ENCODE assay signal across 20 cellular contexts in the genomic region with DNA sequence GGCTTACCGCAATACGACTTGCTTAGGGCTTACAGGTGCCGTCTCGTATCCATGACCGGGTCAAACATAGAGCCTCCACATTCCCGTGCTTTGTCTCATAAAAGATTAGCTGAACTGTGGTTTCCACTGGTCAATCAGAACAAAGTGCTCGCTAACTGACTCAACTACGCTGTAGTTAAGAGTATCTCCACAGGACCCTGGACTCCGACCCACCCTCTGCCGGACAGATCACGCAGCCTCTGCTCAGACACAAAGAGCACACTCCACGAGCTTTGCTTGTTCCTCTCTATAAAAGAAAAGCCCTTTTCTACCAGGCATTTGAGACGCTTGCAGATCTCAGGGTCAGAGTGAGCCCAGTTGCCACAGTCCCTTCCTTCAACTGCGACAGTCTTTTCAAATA.
DNase-seq lines count a peak whose midpoint lies in the region; ATAC-seq and TF ChIP-seq lines count a peak whose summit lies in the region.
"Had no signal": no experiment of that assay in that cellular context is flagged by ENCODE, and none has a peak within 500 bp of the region (broad histone marks: within the 10 kb centered on the region; RNA-seq: fewer than 3 reads in every experiment).

No MANE protein-coding gene starts in this region.

- no peaks in the 10 kb centered on the region for H3K4me1 ChIP-seq in RWPE2 (ENCODE audit: insufficient read depth, poor library complexity, severe bottlenecking)
- H3K4me1 ChIP-seq: BE2C had no signal

- H3K27me3 ChIP-seq in RWPE2 (ENCODE audit: insufficient read depth, poor library complexity, severe bottlenecking), result peaks cover 92% of the 10 kb centered on the region
- H3K27me3 ChIP-seq: BE2C, BLaER1 had no signal

- no peaks in the 10 kb centered on the region for H3K36me3 Mint-ChIP-seq in stimulated activated memory B cell treated with anti-CD40 and anti-IgM and Interleukin-4, amounts not matched to agents 10 μg/mL and 1 μg/mL and 100 μg/mL, for 72 hours
- no peaks in the 10 kb centered on the region for H3K36me3 Mint-ChIP-seq in activated CD4-positive, alpha-beta T cell treated with anti-CD3 and anti-CD28 coated beads, Interleukin-2, amount 10 ng/mL, durations not matched to agents 7 days and 5 days (ENCODE audit: low read depth)
- H3K36me3 Mint-ChIP-seq: CD14-positive monocyte; CD4-positive, alpha-beta memory T cell; CD4-positive, CD25-positive, alpha-beta regulatory T cell; CD8-positive, alpha-beta memory T cell had no signal

- H3K4me3 ChIP-seq in RWPE2 (ENCODE audit: severe bottlenecking), result no peak overlapping the region
- H3K4me3 ChIP-seq: BLaER1, GM12878 had no signal

- no peak overlapping the region for H3K27ac Mint-ChIP-seq in stimulated activated memory B cell treated with anti-CD40 and anti-IgM and Interleukin-4, amounts not matched to agents 10 μg/mL and 1 μg/mL and 100 μg/mL, for 72 hours
- no peak overlapping the region for H3K27ac Mint-ChIP-seq in activated CD4-positive, alpha-beta T cell treated with anti-CD3 and anti-CD28 coated beads, Interleukin-2, amount 10 ng/mL, durations not matched to agents 7 days and 5 days
- H3K27ac Mint-ChIP-seq: CD14-positive monocyte; CD4-positive, alpha-beta memory T cell; CD4-positive, CD25-positive, alpha-beta regulatory T cell; CD8-positive, alpha-beta memory T cell had no signal

- H3K9me3 Mint-ChIP-seq in stimulated activated memory B cell treated with anti-CD40 and anti-IgM and Interleukin-4, amounts not matched to agents 10 μg/mL and 1 μg/mL and 100 μg/mL, for 72 hours, result peaks cover 9% of the 10 kb centered on the region
- no peaks in the 10 kb centered on the region for H3K9me3 Mint-ChIP-seq in activated CD4-positive, alpha-beta T cell treated with anti-CD3 and anti-CD28 coated beads, Interleukin-2, amount 10 ng/mL, durations not matched to agents 7 days and 5 days

- H3K4me3 Mint-ChIP-seq in stimulated activated memory B cell treated with anti-CD40 and anti-IgM and Interleukin-4, amounts not matched to agents 10 μg/mL and 1 μg/mL and 100 μg/mL, for 72 hours, result no peak overlapping the region
- no peak overlapping the region for H3K4me3 Mint-ChIP-seq in activated CD4-positive, alpha-beta T cell treated with anti-CD3 and anti-CD28 coated beads, Interleukin-2, amount 10 ng/mL, durations not matched to agents 7 days and 5 days
- H3K4me3 Mint-ChIP-seq: CD14-positive monocyte; CD4-positive, alpha-beta memory T cell; CD4-positive, CD25-positive, alpha-beta regulatory T cell; CD8-positive, alpha-beta memory T cell had no signal

- TF ChIP-seq CTCF in RWPE2 (IDR thresholded peaks at IDR 0.05; ENCODE audit: poor library complexity, severe bottlenecking), result no peak

- no peaks in the 10 kb centered on the region for H3K27me3 Mint-ChIP-seq in stimulated activated memory B cell treated with anti-CD40 and anti-IgM and Interleukin-4, amounts not matched to agents 10 μg/mL and 1 μg/mL and 100 μg/mL, for 72 hours
- H3K27me3 Mint-ChIP-seq in activated CD4-positive, alpha-beta T cell treated with anti-CD3 and anti-CD28 coated beads, Interleukin-2, amount 10 ng/mL, durations not matched to agents 7 days and 5 days, result no peaks in the 10 kb centered on the region
- H3K27me3 Mint-ChIP-seq: CD4-positive, alpha-beta memory T cell had no signal

- CTCF ChIA-PET in activated CD4-positive, alpha-beta T cell treated with anti-CD3 and anti-CD28 coated beads, Interleukin-2, amount 10 ng/mL, durations not matched to agents 7 days and 5 days (lab: Charles Lee), result no interaction called here

- H3K4me1 Mint-ChIP-seq in stimulated activated memory B cell treated with anti-CD40 and anti-IgM and Interleukin-4, amounts not matched to agents 10 μg/mL and 1 μg/mL and 100 μg/mL, for 72 hours, result no peaks in the 10 kb centered on the region
- H3K4me1 Mint-ChIP-seq in activated CD4-positive, alpha-beta T cell treated with anti-CD3 and anti-CD28 coated beads, Interleukin-2, amount 10 ng/mL, durations not matched to agents 7 days and 5 days, result no peaks in the 10 kb centered on the region
- H3K4me1 Mint-ChIP-seq: CD14-positive monocyte; CD4-positive, CD25-positive, alpha-beta regulatory T cell; CD8-positive, alpha-beta memory T cell had no signal

- DNase-seq in RWPE2 (ENCODE audit: low spot score), result peak; percentile 65
- DNase-seq in mesenteric fat pad (ENCODE audit: low spot score), result peak; percentile 65
- no peak for DNase-seq in activated CD8-positive, alpha-beta memory T cell treated with anti-CD3 and anti-CD28 coated beads for 24 hours
- DNase-seq in activated CD4-positive, alpha-beta T cell treated with anti-CD3 and anti-CD28 coated beads, Interleukin-2, amount 10 ng/mL, durations not matched to agents 7 days and 5 days, result no peak
- DNase-seq in stimulated activated naive CD8-positive, alpha-beta T cell treated with anti-CD3 and anti-CD28 coated beads, Interleukin-15, Interleukin-2, amounts not matched to agents 100 U/mL and 50 U/mL, for 24 hours, result no peak
- DNase-seq: 8988T; ACHN; BE2C; C1 segment of cervical spinal cord; CD4-positive, alpha-beta memory T cell; CD4-positive, CD25-positive, alpha-beta regulatory T cell; CD8-positive, alpha-beta memory T cell; COR-L47; DMS79 treated with DMSO at 0.1 percent for 48 hours; EL; GDM1 had no signal

- no peak for ATAC-seq in RWPE2 (ENCODE audit: low read depth)
- peak; percentile 29 for ATAC-seq in stimulated activated memory B cell treated with anti-CD40 and anti-IgM and Interleukin-4, amounts not matched to agents 10 μg/mL and 1 μg/mL and 100 μg/mL, for 72 hours
- ATAC-seq in stimulated activated naive CD8-positive, alpha-beta T cell treated with anti-CD3 and anti-CD28 coated beads, Interleukin-15, Interleukin-2, amounts not matched to agents 100 U/mL and 50 U/mL, for 24 hours, result no peak
- ATAC-seq: GM12878 had no signal

- no peaks in the 10 kb centered on the region for H3K36me3 ChIP-seq in RWPE2 (ENCODE audit: low read depth)
- H3K36me3 ChIP-seq: BE2C, BLaER1 had no signal

- H3K9me3 ChIP-seq in RWPE2 (ENCODE audit: severe bottlenecking), result no peaks in the 10 kb centered on the region
- H3K9me3 ChIP-seq: BE2C, BLaER1 had no signal

- POLR2A ChIA-PET in activated CD4-positive, alpha-beta T cell treated with anti-CD3 and anti-CD28 coated beads, Interleukin-2, amount 10 ng/mL, durations not matched to agents 7 days and 5 days (lab: Charles Lee), result no interaction called here

- H3K27ac ChIP-seq in RWPE2 (ENCODE audit: poor library complexity, severe bottlenecking), result no peak overlapping the region
- H3K27ac ChIP-seq: BLaER1 had no signal

Comparison
In these comparisons a context has a peak if more than half of its experiments do, and no peak if none do; other contexts are left out.
1. DNase-seq: peak in RWPE2 (single experiment) and mesenteric fat pad (single experiment); none in activated CD8-positive, alpha-beta memory T cell treated with anti-CD3 and anti-CD28 coated beads for 24 hours (single experiment), activated CD4-positive, alpha-beta T cell treated with anti-CD3 and anti-CD28 coated beads, Interleukin-2, amount 10 ng/mL, durations not matched to agents 7 days and 5 days (single experiment) and stimulated activated naive CD8-positive, alpha-beta T cell treated with anti-CD3 and anti-CD28 coated beads, Interleukin-15, Interleukin-2, amounts not matched to agents 100 U/mL and 50 U/mL, for 24 hours (single experiment).